Comparison of ENCODE assay signal across 8 cellular contexts in the genomic region with DNA sequence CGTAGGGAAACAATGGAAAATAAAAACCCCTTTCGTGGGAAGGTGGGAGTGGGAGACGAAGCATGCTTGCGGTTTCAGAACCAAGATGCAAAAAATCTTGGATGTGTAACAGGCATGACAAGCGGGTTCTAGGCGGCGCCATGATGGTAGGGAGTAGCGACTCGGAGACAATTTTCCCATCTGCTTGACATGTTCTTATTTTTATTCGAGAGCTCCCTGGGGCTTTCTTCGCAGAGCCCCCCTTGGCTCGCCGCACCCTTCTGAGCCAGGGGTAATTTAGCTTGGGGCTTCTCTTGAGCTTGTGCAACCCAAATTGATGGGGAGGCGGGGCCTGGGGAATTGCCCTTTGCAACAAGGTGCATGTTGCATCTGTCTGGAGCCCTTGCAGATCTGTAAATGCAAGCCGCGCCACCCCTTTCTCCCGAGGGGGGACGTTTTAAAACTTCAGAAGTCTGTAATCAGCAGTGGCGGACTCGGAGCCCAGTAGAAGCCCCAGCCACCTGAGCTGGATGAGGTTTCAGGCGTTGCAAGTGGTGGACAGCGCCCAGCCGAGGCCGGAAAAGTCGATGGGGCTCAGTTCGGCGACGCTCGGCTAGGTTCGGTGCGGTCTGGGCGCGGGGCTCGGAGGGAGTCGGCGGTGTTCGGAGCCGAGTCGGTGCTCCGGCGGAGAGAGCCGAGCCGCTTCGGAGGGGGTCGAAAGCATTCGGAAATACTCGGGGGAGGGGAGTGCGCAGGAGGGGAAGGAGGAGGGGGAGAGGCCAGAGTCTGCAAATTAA. TPM values are rescaled to one million over a fixed set of nuclear protein-coding genes. Genes with fewer than 3 reads are reported as not detected.
A peak's percentile ranks its signal among the peaks of the same experiment; 100 is the strongest.
DNase-seq lines count a peak whose midpoint lies in the region; ATAC-seq and TF ChIP-seq lines count a peak whose summit lies in the region.

No MANE protein-coding gene starts in this region.

- H3K79me1 ChIP-seq in mesendoderm (ENCODE audit: low read length), result no peaks in the 10 kb centered on the region

- intact Hi-C loops in Caco-2 (cut with micrococcal nuclease; ENCODE audit: unreplicated experiment), result no loop called here

- H3K9me3 Mint-ChIP-seq in activated T-cell treated with anti-CD3 and anti-CD28 coated beads, Interleukin-2, amount 50 U/mL, for 72 hours, result no peaks in the 10 kb centered on the region
- no peaks in the 10 kb centered on the region for H3K9me3 Mint-ChIP-seq in Caco-2 (ENCODE audit: unreplicated experiment)

- H3K27ac ChIP-seq in mesendoderm (ENCODE audit: low read depth, low read length), result no peak overlapping the region

- DNase-seq in GM13977 (ENCODE audit: low spot score) (peak; percentile 64), NCI-H446 treated with DMSO at 0.1 percent for 48 hours (lab: John Stamatoyannopoulos, UW) (peak; percentile 58), erythroblast (lab: John Stamatoyannopoulos, UW) (peak; percentile 35 to 49), mesendoderm (peak; percentile 95), Caco-2 (no peak)
- DNase-seq in activated T-cell treated with anti-CD3 and anti-CD28 coated beads, Interleukin-2, amount 50 U/mL, for 72 hours, result peak; percentile 85 to 88
- peak; percentile 35 to 49 (median 35) for DNase-seq in stimulated activated CD4-positive, alpha-beta T cell treated with anti-CD3 and anti-CD28 coated beads, TNF-alpha, amount 100 ng/mL, for 4 hours (ENCODE audit: low read depth in 3 of 3)

- peak overlapping the region; percentile 1 for H3K4me2 ChIP-seq in mesendoderm (ENCODE audit: low read length)

- H3K4me1 ChIP-seq in mesendoderm (ENCODE audit: control insufficient read depth, low read depth, low read length) (no peaks in the 10 kb centered on the region), Caco-2 (peaks cover 5% of the 10 kb centered on the region; the same call in 1 of the 2 replicates)

- POLR2A ChIA-PET in Caco-2 (lab: Charles Lee), result no interaction called here

- peaks cover 21% of the 10 kb centered on the region for H3K27me3 ChIP-seq in mesendoderm (ENCODE audit: insufficient read depth, low read length, poor library complexity)
- no peaks in the 10 kb centered on the region for H3K27me3 ChIP-seq in Caco-2 (replicated peaks; ENCODE audit: control insufficient read depth, insufficient read depth, low read length)

- no peaks in the 10 kb centered on the region for H3K79me2 ChIP-seq in mesendoderm (ENCODE audit: control insufficient read depth, insufficient read depth, low read length)

- H4K5ac ChIP-seq in mesendoderm (ENCODE audit: low read length), result no peak overlapping the region

- no peak overlapping the region for H2AK5ac ChIP-seq in mesendoderm (ENCODE audit: low read length)

- H3K18ac ChIP-seq in mesendoderm (ENCODE audit: low read length), result no peak overlapping the region

- H3K56ac ChIP-seq in mesendoderm (ENCODE audit: low read length), result no peak overlapping the region

- H3K9ac ChIP-seq in mesendoderm (ENCODE audit: low read length), result no peak overlapping the region

- H3K4ac ChIP-seq in mesendoderm (ENCODE audit: low read depth, low read length), result no peak overlapping the region

- CTCF ChIA-PET in Caco-2 (lab: Charles Lee), result interaction anchor here (0.7 kb wide), 1 partner anchor 11 kb away, joined by 3 read pairs; no protein-coding TSS in a partner anchor

- peaks cover 63% of the 10 kb centered on the region for H3K27me3 Mint-ChIP-seq in activated T-cell treated with anti-CD3 and anti-CD28 coated beads, Interleukin-2, amount 50 U/mL, for 72 hours (ENCODE audit: low read depth)
- peaks cover 28% of the 10 kb centered on the region for H3K27me3 Mint-ChIP-seq in Caco-2 (ENCODE audit: insufficient read depth, unreplicated experiment)

- H2BK120ac ChIP-seq in mesendoderm (ENCODE audit: low read depth, low read length), result no peak overlapping the region

- H3K9me3 ChIP-seq in Caco-2, result no peaks in the 10 kb centered on the region

- in situ Hi-C loops in GM13977 (cut with MboI; ENCODE audit: low pct_unique_long_range_greater_than_20kb, low sequenced_read_pairs, unreplicated experiment), result no loop called here

- no CpG with 5 or more reads among the region's 48 CpGs for WGBS in mesendoderm (ENCODE audit: extremely low coverage, insufficient coverage, low lambda C conversion rate)

- H3K36me3 ChIP-seq in mesendoderm (ENCODE audit: control insufficient read depth, insufficient read depth, low read length) (no peaks in the 10 kb centered on the region), Caco-2 (ENCODE audit: control insufficient read depth, insufficient read depth, low read length) (no peaks in the 10 kb centered on the region)

- TF ChIP-seq CTCF in GM13977 (IDR thresholded peaks at IDR 0.05; ENCODE audit: extremely low read depth, insufficient read depth, missing control alignments), result no peak
- TF ChIP-seq CTCF in Caco-2 (IDR thresholded peaks at IDR 0.05; ENCODE audit: insufficient read depth in 1 of 2, low read depth in 1 of 2, low read length in 1 of 2, severe bottlenecking in 1 of 2, unreplicated experiment in 1 of 2), result no peak

- peaks cover 29% of the 10 kb centered on the region for H3K4me1 Mint-ChIP-seq in activated T-cell treated with anti-CD3 and anti-CD28 coated beads, Interleukin-2, amount 50 U/mL, for 72 hours (ENCODE audit: low read depth)
- H3K4me1 Mint-ChIP-seq in Caco-2 (ENCODE audit: low read depth, unreplicated experiment), result no peaks in the 10 kb centered on the region

- H3K4me3 ChIP-seq in mesendoderm (ENCODE audit: low read length) (no peak overlapping the region), Caco-2 (ENCODE audit: low read depth, low read length) (no peak overlapping the region)

- no peak overlapping the region for H3K23ac ChIP-seq in mesendoderm (ENCODE audit: low read length)

- no peak overlapping the region for H4K8ac ChIP-seq in mesendoderm (ENCODE audit: low read depth, low read length)

- H2BK15ac ChIP-seq in mesendoderm (replicated peaks; ENCODE audit: low read depth), result no peak overlapping the region

- no peaks in the 10 kb centered on the region for H3K36me3 Mint-ChIP-seq in activated T-cell treated with anti-CD3 and anti-CD28 coated beads, Interleukin-2, amount 50 U/mL, for 72 hours (ENCODE audit: insufficient read depth in 2 of 2)
- H3K36me3 Mint-ChIP-seq in Caco-2 (ENCODE audit: insufficient read depth, unreplicated experiment), result no peaks in the 10 kb centered on the region

- H3K27ac Mint-ChIP-seq in activated T-cell treated with anti-CD3 and anti-CD28 coated beads, Interleukin-2, amount 50 U/mL, for 72 hours, result no peak overlapping the region
- H3K27ac Mint-ChIP-seq in Caco-2 (ENCODE audit: unreplicated experiment), result no peak overlapping the region

- H2BK5ac ChIP-seq in mesendoderm (ENCODE audit: low read length), result no peak overlapping the region

- H3K4me3 Mint-ChIP-seq in activated T-cell treated with anti-CD3 and anti-CD28 coated beads, Interleukin-2, amount 50 U/mL, for 72 hours, result peak overlapping the region; percentile 76 to 81
- no peak overlapping the region for H3K4me3 Mint-ChIP-seq in Caco-2 (ENCODE audit: unreplicated experiment)

- BruUV-seq in Caco-2 (replicated peaks; lab: Mats Ljungman, UMichigan), result no TSS peak

- no peak for TF ChIP-seq POLR2A in erythroblast (IDR thresholded peaks at IDR 0.05; ENCODE audit: low read length)

- peak; percentile 55 to 57 for ATAC-seq in activated T-cell treated with anti-CD3 and anti-CD28 coated beads, Interleukin-2, amount 50 U/mL, for 72 hours (replicated peaks in 1 of 2)
- no peak for ATAC-seq in HG03521 (IDR thresholded peaks at IDR 0.05; ENCODE audit: unreplicated experiment)

RNA-seq across cellular contexts. Expression of a gene that starts 2.9 kb away (rescaled TPM):
- 10 to 100 TPM; 12.2 to 21.0 TPM for total RNA-seq in activated T-cell treated with anti-CD3 and anti-CD28 coated beads, Interleukin-2, amount 50 U/mL, for 72 hours
- polyA plus RNA-seq in mesendoderm (2013, experiment 1 of 2), result 3.1 TPM
- 3.2 TPM for polyA plus RNA-seq in mesendoderm (2013, experiment 2 of 2)
- total RNA-seq in Caco-2 (2022), result 1.9 and 3.2 TPM in 2 replicates

Comparison
In these comparisons a context has a peak if more than half of its experiments do, and no peak if none do; other contexts are left out.
1. DNase-seq: peak in GM13977 (single experiment), NCI-H446 treated with DMSO at 0.1 percent for 48 hours (single experiment), activated T-cell treated with anti-CD3 and anti-CD28 coated beads, Interleukin-2, amount 50 U/mL, for 72 hours (2 of 2), erythroblast (2 of 2), mesendoderm (single experiment) and stimulated activated CD4-positive, alpha-beta T cell treated with anti-CD3 and anti-CD28 coated beads, TNF-alpha, amount 100 ng/mL, for 4 hours (3 of 3); none in Caco-2 (0 of 2).